Comparison of ENCODE assay signal across 13 cellular contexts in the genomic region with DNA sequence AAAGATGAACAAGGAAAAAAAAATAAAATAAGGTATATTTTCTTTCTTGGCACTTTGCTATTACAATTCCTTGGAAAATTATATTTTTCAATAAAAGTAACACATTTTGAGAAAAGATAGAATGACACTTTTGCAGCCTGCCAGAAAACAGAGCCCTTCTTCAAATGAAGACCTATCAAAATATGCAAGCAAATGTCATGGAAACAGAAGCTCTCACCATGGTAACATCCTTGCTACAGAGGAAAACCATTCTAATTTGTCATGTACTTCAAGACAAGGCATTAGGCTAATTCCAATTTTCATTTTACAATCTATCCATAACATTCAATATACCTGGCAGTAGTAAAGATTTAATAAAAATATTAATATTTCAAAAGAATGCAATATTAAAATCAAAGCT.
"Had no signal": no experiment of that assay in that cellular context is flagged by ENCODE, and none has a peak within 500 bp of the region (broad histone marks: within the 10 kb centered on the region; RNA-seq: fewer than 3 reads in every experiment).

No MANE protein-coding gene starts in this region.

- H3K9me3 Mint-ChIP-seq: activated naive CD4-positive, alpha-beta T cell treated with anti-CD3 and anti-CD28 coated beads, Interleukin-2, amount 50 U/mL, for 24 hours; mesothelial cell of epicardium had no signal

- DNase-seq: activated effector memory CD4-positive, alpha-beta T cell treated with Interleukin-2 at 50 U/mL for 16 hours; amygdala; dorsolateral prefrontal cortex; gastrocnemius medialis; kidney; T-helper 17 cell; tibial artery; uterus had no signal

- H3K4me3 ChIP-seq: dorsolateral prefrontal cortex, esophagus muscularis mucosa, gastrocnemius medialis, right atrium auricular region, skin epidermis, tibial artery, uterus had no signal

- H3K27ac Mint-ChIP-seq: activated naive CD4-positive, alpha-beta T cell treated with anti-CD3 and anti-CD28 coated beads, Interleukin-2, amount 50 U/mL, for 24 hours; mesothelial cell of epicardium; T-helper 17 cell had no signal

- H3K4me1 Mint-ChIP-seq: mesothelial cell of epicardium had no signal

- H3K36me3 ChIP-seq: esophagus muscularis mucosa, gastrocnemius medialis, right atrium auricular region, tibial artery, uterus had no signal

- H3K4me3 Mint-ChIP-seq: activated naive CD4-positive, alpha-beta T cell treated with anti-CD3 and anti-CD28 coated beads, Interleukin-2, amount 50 U/mL, for 24 hours; mesothelial cell of epicardium; T-helper 17 cell had no signal

- H3K36me3 Mint-ChIP-seq: mesothelial cell of epicardium had no signal

- H3K27ac ChIP-seq: dorsolateral prefrontal cortex, esophagus muscularis mucosa, gastrocnemius medialis, right atrium auricular region, skin epidermis, tibial artery, uterus had no signal

- H3K27me3 Mint-ChIP-seq: activated naive CD4-positive, alpha-beta T cell treated with anti-CD3 and anti-CD28 coated beads, Interleukin-2, amount 50 U/mL, for 24 hours; T-helper 17 cell had no signal

- ATAC-seq: gastrocnemius medialis, T-helper 17 cell had no signal

- H3K27me3 ChIP-seq: dorsolateral prefrontal cortex, esophagus muscularis mucosa, gastrocnemius medialis, right atrium auricular region, tibial artery, uterus had no signal

- H3K4me1 ChIP-seq: esophagus muscularis mucosa, gastrocnemius medialis, right atrium auricular region, tibial artery, uterus had no signal
